ENCODE assay signal across 27 cellular contexts in the genomic region with DNA sequence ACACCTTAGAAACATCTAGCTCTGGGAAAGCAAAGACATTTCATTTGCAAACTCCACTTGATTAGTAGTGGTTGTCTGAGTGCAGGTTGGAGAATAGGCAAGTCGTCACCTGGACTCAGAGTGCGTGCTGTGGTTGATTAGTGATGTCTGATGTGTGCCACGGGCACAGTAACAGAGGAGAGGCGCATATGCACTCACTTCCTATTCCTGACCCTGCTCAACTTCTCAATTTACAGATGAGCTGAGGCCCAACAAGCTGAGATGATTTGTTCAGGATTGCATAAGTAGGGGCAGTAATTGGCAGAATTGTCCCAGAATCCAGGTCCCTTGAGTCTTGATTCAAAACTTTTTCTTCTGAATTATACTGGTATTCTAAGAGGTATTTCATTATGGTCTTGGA. TPM values are rescaled to one million over a fixed set of nuclear protein-coding genes. Genes with fewer than 3 reads are reported as not detected.
DNase-seq lines count a peak whose midpoint lies in the region; ATAC-seq and TF ChIP-seq lines count a peak whose summit lies in the region.
"Had no signal": no experiment of that assay in that cellular context is flagged by ENCODE, and none has a peak within 500 bp of the region (broad histone marks: within the 10 kb centered on the region; RNA-seq: fewer than 3 reads in every experiment).

No MANE protein-coding gene starts in this region.

- no peak overlapping the region for H3K4me3 ChIP-seq in A673 (ENCODE audit: low read depth, low read length, poor library complexity, severe bottlenecking)
- H3K4me3 ChIP-seq in HL-60 (replicated peaks; ENCODE audit: insufficient read depth, low read length) = no peak overlapping the region
- no peak overlapping the region for H3K4me3 ChIP-seq in epithelial cell of esophagus (ENCODE audit: low read length)
- H3K4me3 ChIP-seq: adrenal gland, body of pancreas, esophagus muscularis mucosa, gastroesophageal sphincter, lower lobe of right lung, prostate gland, right lobe of liver, SJSA1 had no signal

- H3K36me3 ChIP-seq in A673 (ENCODE audit: insufficient read depth, low read length, poor library complexity, severe bottlenecking) = no peaks in the 10 kb centered on the region
- H3K36me3 ChIP-seq: adrenal gland, esophagus muscularis mucosa, gastroesophageal sphincter, lower lobe of right lung, prostate gland, right lobe of liver, SJSA1 had no signal

- CTCF ChIA-PET in A673 (lab: Charles Lee) = interaction anchor here (0.7 kb wide), 1 partner anchor 19 kb away, joined by 3 read pairs; no protein-coding TSS in a partner anchor

- no peaks in the 10 kb centered on the region for H3K9me3 ChIP-seq in A673 (ENCODE audit: low read depth, low read length, poor library complexity, severe bottlenecking)
- H3K9me3 ChIP-seq: adrenal gland, body of pancreas, esophagus muscularis mucosa, gastroesophageal sphincter, lower lobe of right lung, prostate gland, right lobe of liver, SJSA1 had no signal

- no peak for TF ChIP-seq CTCF in A673 (conservative IDR thresholded peaks at IDR 0.05; ENCODE audit: low read depth, low read length)
- TF ChIP-seq CTCF in HL-60 (IDR thresholded peaks at IDR 0.05; ENCODE audit: insufficient read depth, low read length) = no peak
- no peak for TF ChIP-seq CTCF in epithelial cell of esophagus (IDR thresholded peaks at IDR 0.05; ENCODE audit: insufficient read depth, low read depth, low read length, missing control alignments)

- ATAC-seq in GM18861 (IDR thresholded peaks at IDR 0.05; ENCODE audit: unreplicated experiment) = no peak
- ATAC-seq: activated CD8-positive, alpha-beta T cell treated with anti-CD3 and anti-CD28 coated beads for 36 hours; activated T-helper 17 cell treated with anti-CD3 and anti-CD28 coated beads, Interleukin-2, amount 50 U/mL, for 72 hours; body of pancreas; gastroesophageal sphincter; HCT116; lower lobe of right lung; stimulated activated naive CD8-positive, alpha-beta T cell treated with anti-CD3 and anti-CD28 coated beads, Interleukin-15, amount 100 ng/mL, for 72 hours had no signal

- H3K27ac ChIP-seq in A673 (ENCODE audit: low read depth, low read length, poor library complexity, severe bottlenecking) (no peak overlapping the region), HL-60 (replicated peaks) (no peak overlapping the region)
- H3K27ac ChIP-seq: adrenal gland, body of pancreas, esophagus muscularis mucosa, gastroesophageal sphincter, lower lobe of right lung, prostate gland, right lobe of liver, SJSA1 had no signal

- DNase-seq in A673 (ENCODE audit: low spot score) (peak; percentile 21), HL-60 (ENCODE audit: low read depth in 1 of 2, low spot score in 1 of 2) (peak; percentile 17 to 43), NOMO-1 treated with DMSO at 0.1 percent for 48 hours (lab: John Stamatoyannopoulos, UW; ENCODE audit: unreplicated experiment) (peak; percentile 71), epithelial cell of esophagus (ENCODE audit: low read depth) (peak; percentile 4), NCI-H2227 (lab: John Stamatoyannopoulos, UW; ENCODE audit: unreplicated experiment) (no peak), A172 (ENCODE audit: low spot score) (no peak)
- DNase-seq in activated CD8-positive, alpha-beta memory T cell treated with anti-CD3 and anti-CD28 coated beads for 24 hours = no peak
- DNase-seq: ACHN; activated CD8-positive, alpha-beta T cell treated with anti-CD3 and anti-CD28 coated beads for 36 hours; activated naive CD4-positive, alpha-beta T cell treated with anti-CD3 and anti-CD28 coated beads, Interleukin-2, amount 10 ng/mL, durations not matched to agents 7 days and 5 days; adrenal gland; body of pancreas; lower lobe of right lung; midbrain; naive B cell; NCI-H1436 treated with DMSO at 0.1 percent for 48 hours; NCI-H2081 treated with DMSO at 0.1 percent for 48 hours; NCI-H748 treated with DMSO at 0.1 percent for 48 hours; right lobe of liver; stimulated activated naive CD8-positive, alpha-beta T cell treated with anti-CD3 and anti-CD28 coated beads, Interleukin-15, amount 100 ng/mL, for 72 hours had no signal

- no TSS peak for BruUV-seq in A673 (replicated peaks; lab: Mats Ljungman, UMichigan)

- POLR2A ChIA-PET in A673 (lab: Charles Lee; ENCODE audit: low non-redundant PET) = interaction anchor here (0.8 kb wide), 1 partner anchor 10 kb away, joined by 4 read pairs; no protein-coding TSS in a partner anchor

- peaks cover 15% of the 10 kb centered on the region for H3K4me1 ChIP-seq in A673 (ENCODE audit: insufficient read depth, low read length, poor library complexity, severe bottlenecking)
- H3K4me1 ChIP-seq: adrenal gland, body of pancreas, esophagus muscularis mucosa, gastroesophageal sphincter, lower lobe of right lung, prostate gland, right lobe of liver, SJSA1 had no signal

- H3K27me3 ChIP-seq in A673 (replicated peaks; ENCODE audit: insufficient read depth, low read depth, low read length, poor library complexity) (no peaks in the 10 kb centered on the region), HL-60 (ENCODE audit: insufficient read depth, poor library complexity, severe bottlenecking) (no peaks in the 10 kb centered on the region)
- H3K27me3 ChIP-seq: adrenal gland, body of pancreas, esophagus muscularis mucosa, gastroesophageal sphincter, right lobe of liver, SJSA1 had no signal

- intact Hi-C loops in A673 (cut with micrococcal nuclease; ENCODE audit: unreplicated experiment) = no loop called here

RNA-seq across cellular contexts. Expression of a gene that starts 44.9 kb away (rescaled TPM):
- total RNA-seq in A673 (2021) = 8.3 and 10.3 TPM in 2 replicates
- total RNA-seq in A172 (2014; rRNA removed; shearing (Covaris generic)) = 4.7 and 5.4 TPM in 2 replicates

Comparison
In these comparisons a context has a peak if more than half of its experiments do, and no peak if none do; other contexts are left out.
1. DNase-seq: peak in A673 (single experiment), HL-60 (2 of 2), NOMO-1 treated with DMSO at 0.1 percent for 48 hours (single experiment) and epithelial cell of esophagus (single experiment); none in NCI-H2227 (single experiment), activated CD8-positive, alpha-beta memory T cell treated with anti-CD3 and anti-CD28 coated beads for 24 hours (single experiment) and A172 (single experiment).